Comparison of ENCODE assay signal across 22 cellular contexts in the genomic region with DNA sequence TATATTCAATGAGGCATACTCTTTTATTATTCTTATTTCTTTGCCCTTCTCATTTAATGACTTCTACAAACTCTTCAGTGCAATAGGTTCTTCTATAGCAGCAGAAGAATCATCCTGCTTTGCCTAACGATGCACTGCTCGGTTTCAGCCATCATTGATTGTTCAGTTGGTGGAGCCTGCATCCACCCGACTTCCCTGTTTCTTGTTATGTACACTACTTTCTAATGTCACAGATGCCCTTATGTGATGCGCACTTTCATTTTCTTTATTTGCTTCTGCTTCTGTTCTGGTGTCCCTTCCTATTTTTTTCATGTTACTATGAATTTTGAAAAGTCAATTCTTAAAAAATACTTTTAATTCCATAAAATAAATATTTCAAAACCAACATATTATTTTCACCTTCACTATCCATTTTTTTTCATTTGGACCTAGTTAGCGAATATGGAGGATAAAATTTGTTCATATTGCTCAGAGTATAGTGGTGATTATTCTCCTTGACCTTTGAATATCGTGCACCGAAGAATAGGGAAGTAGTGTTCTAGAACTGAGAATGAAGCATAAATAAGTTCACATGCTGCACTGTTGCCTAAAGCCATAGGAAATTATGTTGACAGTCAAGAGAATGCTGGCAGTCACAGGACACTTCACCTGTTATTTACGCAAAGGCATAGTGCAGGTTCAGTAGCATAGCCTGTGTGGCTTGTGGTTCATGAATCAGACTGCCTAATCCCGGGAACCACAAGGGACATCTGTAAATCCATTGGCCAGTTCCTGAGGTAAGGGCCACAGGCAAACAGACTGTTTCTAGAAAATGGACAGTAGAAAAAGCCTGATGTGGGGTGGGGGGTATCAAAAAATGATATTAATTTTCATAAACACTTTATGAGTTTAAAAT. TPM values are rescaled to one million over a fixed set of nuclear protein-coding genes. Genes with fewer than 3 reads are reported as not detected.
DNase-seq lines count a peak whose midpoint lies in the region; ATAC-seq and TF ChIP-seq lines count a peak whose summit lies in the region.
"Had no signal": no experiment of that assay in that cellular context is flagged by ENCODE, and none has a peak within 500 bp of the region (broad histone marks: within the 10 kb centered on the region; RNA-seq: fewer than 3 reads in every experiment).

No MANE protein-coding gene starts in this region.

- H3K36me3 ChIP-seq in DND-41 (ENCODE audit: insufficient read depth, low read length), result no peaks in the 10 kb centered on the region
- H3K36me3 ChIP-seq: heart left ventricle, tibial artery had no signal

- H3K4me3 Mint-ChIP-seq in activated CD4-positive, alpha-beta T cell treated with anti-CD3 and anti-CD28 coated beads for 36 hours, result no peak overlapping the region
- H3K4me3 Mint-ChIP-seq: nephron; T-helper 1 cell treated with Interleukin-12 subunit alpha and Interleukin-12 subunit beta and Interleukin-4 antibody, amounts not matched to agents 30 μg/mL and 1 μg/mL, for 36 hours had no signal

- no peaks in the 10 kb centered on the region for H3K9me3 Mint-ChIP-seq in activated CD4-positive, alpha-beta T cell treated with anti-CD3 and anti-CD28 coated beads for 36 hours (ENCODE audit: low read depth)
- H3K9me3 Mint-ChIP-seq: activated T-helper 2 cell treated with anti-CD3 and anti-CD28 coated beads, Interferon-gamma antibody, Interleukin-2, Interleukin-4, amounts not matched to agents 10 μg/mL and 5 μg/mL and 100 μg/mL, durations not matched to agents 14 hours and 24 hours and 36 hours; T-helper 1 cell treated with Interleukin-12 subunit alpha and Interleukin-12 subunit beta and Interleukin-4 antibody, amounts not matched to agents 30 μg/mL and 1 μg/mL, for 36 hours had no signal

- H3K36me3 Mint-ChIP-seq in activated CD4-positive, alpha-beta T cell treated with anti-CD3 and anti-CD28 coated beads for 36 hours (ENCODE audit: low read depth), result no peaks in the 10 kb centered on the region

- no peaks in the 10 kb centered on the region for H4K20me1 ChIP-seq in DND-41 (ENCODE audit: insufficient read depth, low read length)

- peaks cover 19% of the 10 kb centered on the region for H3K4me1 Mint-ChIP-seq in activated CD4-positive, alpha-beta T cell treated with anti-CD3 and anti-CD28 coated beads for 36 hours

- H3K27ac ChIP-seq in DND-41 (ENCODE audit: low read length), result peak overlapping the region; percentile 67
- H3K27ac ChIP-seq: heart left ventricle, psoas muscle, tibial artery had no signal

- POLR2A ChIA-PET in activated CD4-positive, alpha-beta T cell treated with anti-CD3 and anti-CD28 coated beads for 36 hours (lab: Charles Lee), result interaction anchor here (1.1 kb wide), 1 partner anchor 20 kb away, joined by 3 read pairs; no protein-coding TSS in a partner anchor

- no peak overlapping the region for H3K27ac Mint-ChIP-seq in activated CD4-positive, alpha-beta T cell treated with anti-CD3 and anti-CD28 coated beads for 36 hours
- H3K27ac Mint-ChIP-seq: activated T-helper 2 cell treated with anti-CD3 and anti-CD28 coated beads, Interferon-gamma antibody, Interleukin-2, Interleukin-4, amounts not matched to agents 10 μg/mL and 5 μg/mL and 100 μg/mL, durations not matched to agents 14 hours and 24 hours and 36 hours; T-helper 1 cell treated with Interleukin-12 subunit alpha and Interleukin-12 subunit beta and Interleukin-4 antibody, amounts not matched to agents 30 μg/mL and 1 μg/mL, for 36 hours had no signal

- DNase-seq in DND-41 (no peak), MV-4-11 (lab: John Stamatoyannopoulos, UW) (peak; percentile 82), glomerular visceral epithelial cell (ENCODE audit: extremely low spot score) (peak; percentile 49), DMS 273 (lab: John Stamatoyannopoulos, UW; ENCODE audit: unreplicated experiment) (no peak), cortex of kidney (lab: John Stamatoyannopoulos, UW) (no peak)
- DNase-seq in activated CD4-positive, alpha-beta T cell treated with anti-CD3 and anti-CD28 coated beads for 36 hours, result no peak
- DNase-seq: activated CD8-positive, alpha-beta memory T cell treated with anti-CD3 and anti-CD28 coated beads for 24 hours; anterior cingulate cortex; effector memory CD4-positive, alpha-beta T cell; heart left ventricle; IMR-90; NCI-H1105; psoas muscle; Right ventricle myocardium superior; tibial artery had no signal

- H3K27me3 Mint-ChIP-seq in activated CD4-positive, alpha-beta T cell treated with anti-CD3 and anti-CD28 coated beads for 36 hours, result peaks cover 8% of the 10 kb centered on the region

- no peaks in the 10 kb centered on the region for H3K9me3 ChIP-seq in DND-41 (ENCODE audit: insufficient read depth, low read length, severe bottlenecking)
- H3K9me3 ChIP-seq: heart left ventricle, psoas muscle, tibial artery had no signal

- H3K9ac ChIP-seq in DND-41 (ENCODE audit: low read depth, low read length), result no peak overlapping the region

- no peak for ATAC-seq in DND-41 (ENCODE audit: insufficient read depth, low read depth)
- peak; percentile 48 for ATAC-seq in GM19395 (IDR thresholded peaks at IDR 0.05; ENCODE audit: unreplicated experiment)
- no peak for ATAC-seq in GM19324 (IDR thresholded peaks at IDR 0.05; ENCODE audit: low FRiP score, unreplicated experiment)
- ATAC-seq in activated CD4-positive, alpha-beta T cell treated with anti-CD3 and anti-CD28 coated beads for 36 hours, result no peak
- ATAC-seq: heart left ventricle, psoas muscle had no signal

- H3K4me3 ChIP-seq in DND-41 (ENCODE audit: low read depth in 1 of 2, low read length in 2 of 2), result no peak overlapping the region
- H3K4me3 ChIP-seq: heart left ventricle, psoas muscle, tibial artery had no signal

- no peak for TF ChIP-seq CTCF in DND-41 (IDR thresholded peaks at IDR 0.05; ENCODE audit: borderline replicate concordance, extremely low read depth, low read length, poor library complexity, severe bottlenecking)

- peak overlapping the region; percentile 1; the same call in 1 of the 2 replicates for H3K4me2 ChIP-seq in DND-41 (ENCODE audit: insufficient read depth, low read length)

- H3K4me1 ChIP-seq in DND-41 (ENCODE audit: insufficient read depth, low read length), result peaks cover 40% of the 10 kb centered on the region
- H3K4me1 ChIP-seq: heart left ventricle, psoas muscle, tibial artery had no signal

- no peak overlapping the region for H2AFZ ChIP-seq in DND-41 (ENCODE audit: low read depth, low read length)

- CTCF ChIA-PET in activated CD4-positive, alpha-beta T cell treated with anti-CD3 and anti-CD28 coated beads for 36 hours (lab: Charles Lee), result no interaction called here

- H3K27me3 ChIP-seq in DND-41 (ENCODE audit: insufficient read depth, low read length, poor library complexity), result no peaks in the 10 kb centered on the region
- H3K27me3 ChIP-seq: tibial artery had no signal

- intact Hi-C loops in activated CD4-positive, alpha-beta T cell treated with anti-CD3 and anti-CD28 coated beads for 36 hours (cut with DNase I, micrococcal nuclease), result loop anchor here (1.0 to 5.0 kb wide), 3 partner anchors 106 to 355 kb away; no protein-coding TSS in a partner anchor

- no peaks in the 10 kb centered on the region for H3K79me2 ChIP-seq in DND-41 (ENCODE audit: insufficient read depth, low read length)

RNA-seq across cellular contexts. Expression of a gene that starts 21.3 kb away (rescaled TPM):
- not detected for total RNA-seq in activated CD4-positive, alpha-beta T cell treated with anti-CD3 and anti-CD28 coated beads for 36 hours
- total RNA-seq: activated T-helper 2 cell treated with anti-CD3 and anti-CD28 coated beads, Interferon-gamma antibody, Interleukin-2, Interleukin-4, amounts not matched to agents 10 μg/mL and 5 μg/mL and 100 μg/mL, durations not matched to agents 14 hours and 24 hours and 36 hours; IMR-90; lung microvascular endothelial cell; Right ventricle myocardium superior had no signal

RNA-seq across cellular contexts. Expression of a gene that starts 50.3 kb away (rescaled TPM):
- total RNA-seq in activated CD4-positive, alpha-beta T cell treated with anti-CD3 and anti-CD28 coated beads for 36 hours, result under 1 TPM; 0.26 to 0.57 TPM
- total RNA-seq: activated T-helper 2 cell treated with anti-CD3 and anti-CD28 coated beads, Interferon-gamma antibody, Interleukin-2, Interleukin-4, amounts not matched to agents 10 μg/mL and 5 μg/mL and 100 μg/mL, durations not matched to agents 14 hours and 24 hours and 36 hours; fibroblast of lung; IMR-90; psoas muscle had no signal

Comparison
In these comparisons a context has a peak if more than half of its experiments do, and no peak if none do; other contexts are left out.
1. DNase-seq: peak in MV-4-11 (single experiment) and glomerular visceral epithelial cell (single experiment); none in DND-41 (single experiment), DMS 273 (single experiment), cortex of kidney (single experiment) and activated CD4-positive, alpha-beta T cell treated with anti-CD3 and anti-CD28 coated beads for 36 hours (single experiment).